ENCODE assay signal across 9 cellular contexts in genomic region chr2:55364189-55365055, GRCh38. TPM values are rescaled to one million over a fixed set of nuclear protein-coding genes. Genes with fewer than 3 reads are reported as not detected.
DNase-seq lines count a peak whose midpoint lies in the region; ATAC-seq and TF ChIP-seq lines count a peak whose summit lies in the region.
"Had no signal": no experiment of that assay in that cellular context is flagged by ENCODE, and none has a peak within 500 bp of the region (broad histone marks: within the 10 kb centered on the region; RNA-seq: fewer than 3 reads in every experiment).

No MANE protein-coding gene starts in this region.

- ATAC-seq in lower lobe of right lung (peak; percentile 60 to 82), GM21825 (IDR thresholded peaks at IDR 0.05; ENCODE audit: unreplicated experiment) (no peak)

- no peaks in the 10 kb centered on the region for H3K9me3 ChIP-seq in AG04450 (ENCODE audit: control insufficient read depth, insufficient read depth, low read length)
- H3K9me3 ChIP-seq in lower lobe of right lung, result no peaks in the 10 kb centered on the region

- POLR2A ChIA-PET in AG04450 (lab: Yijun Ruan, JAX), result interaction anchor here (1.0 kb wide), 1 partner anchor 55 kb away, joined by 5 read pairs; the partner anchor contains the start of gene CCDC88A

- H3K4me3 ChIP-seq in AG04450 (ENCODE audit: low read depth, low read length) (no peak overlapping the region), lower lobe of right lung (no peak overlapping the region)

- H3K27ac ChIP-seq in AG04450 (ENCODE audit: low read depth, low read length), result no peak overlapping the region
- H3K27ac ChIP-seq in cingulate gyrus (ENCODE audit: low read depth, low read length), result peak overlapping the region; percentile 89
- no peak overlapping the region for H3K27ac ChIP-seq in lower lobe of right lung

- CTCF ChIA-PET in AG04450 (lab: Charles Lee), result no interaction called here

- H3K36me3 ChIP-seq in lower lobe of right lung, result no peaks in the 10 kb centered on the region

- intact Hi-C loops in lower lobe of right lung (cut with DNase I), result no loop called here
- intact Hi-C loops in posterior vena cava (cut with DNase I), result no loop called here

- no peaks in the 10 kb centered on the region for H3K27me3 ChIP-seq in AG04450 (ENCODE audit: control insufficient read depth, insufficient read depth, low read length)
- no peaks in the 10 kb centered on the region for H3K27me3 ChIP-seq in lower lobe of right lung (ENCODE audit: low read depth)

- peaks cover 13% of the 10 kb centered on the region for H3K4me1 ChIP-seq in lower lobe of right lung

- TF ChIP-seq CTCF in AG04450 (IDR thresholded peaks at IDR 0.05; ENCODE audit: low read depth, low read length) (no peak), lower lobe of right lung (IDR thresholded peaks at IDR 0.05) (no peak)

- DNase-seq in AG04450 (ENCODE audit: low read depth, low spot score), result peak; percentile 88
- DNase-seq in NCI-H226, result peak; percentile 76
- DNase-seq in lower lobe of right lung, result no peak
- DNase-seq in activated gamma-delta T cell (lab: John Stamatoyannopoulos, UW), result no peak
- no peak for DNase-seq in posterior vena cava (ENCODE audit: low spot score)
- no peak for DNase-seq in NCI-H1417 treated with DMSO at 0.1 percent for 48 hours (lab: John Stamatoyannopoulos, UW)
- DNase-seq: DND-41 had no signal

RNA-seq across cellular contexts. Expression of gene CCDC88A, which starts 55.2 kb away (rescaled TPM):
- 32.5 and 44.7 TPM in 2 replicates for polyA plus RNA-seq in AG04450 (2011; rRNA removed)
- 57.3 and 88.1 TPM in 2 replicates for polyA minus RNA-seq in AG04450 (2011; rRNA and poly(A)+ RNA removed)
- 119 TPM for total RNA-seq in lower lobe of right lung
- total RNA-seq in posterior vena cava, result 10 to 100 TPM; 63.4 to 77.1 TPM

Comparison
In these comparisons a context has a peak if more than half of its experiments do, and no peak if none do; other contexts are left out.
1. DNase-seq: peak in AG04450 (single experiment) and NCI-H226 (single experiment); none in lower lobe of right lung (single experiment), activated gamma-delta T cell (single experiment), posterior vena cava (single experiment) and NCI-H1417 treated with DMSO at 0.1 percent for 48 hours (single experiment).